In genomic region chr13:59846845-59847620, GRCh38 we compare ENCODE assay signal across 20 cellular contexts.
DNase-seq lines count a peak whose midpoint lies in the region; ATAC-seq, FAIRE-seq and TF ChIP-seq lines count a peak whose summit lies in the region.
"Had no signal": no experiment of that assay in that cellular context is flagged by ENCODE, and none has a peak within 500 bp of the region (broad histone marks: within the 10 kb centered on the region; RNA-seq: fewer than 3 reads in every experiment).

No MANE protein-coding gene starts in this region.

- BruUV-seq in GM12878 (replicated peaks; lab: Mats Ljungman, UMichigan), result no TSS peak

- no peak overlapping the region for H3K23ac ChIP-seq in trophoblast cell (ENCODE audit: low read length)

- CTCF ChIA-PET in GM12878 (lab: Yijun Ruan, JAX), result interaction anchor here (1.1 kb wide), 1 partner anchor 483 kb away, joined by 3 read pairs; no protein-coding TSS in a partner anchor

- H3K4me1 Mint-ChIP-seq in activated naive CD4-positive, alpha-beta T cell treated with anti-CD3 and anti-CD28 coated beads, Interleukin-2, amount 50 U/mL, for 24 hours, result no peaks in the 10 kb centered on the region

- peak overlapping the region; percentile 10 for H3K27ac Mint-ChIP-seq in activated naive CD4-positive, alpha-beta T cell treated with anti-CD3 and anti-CD28 coated beads, Interleukin-2, amount 50 U/mL, for 24 hours
- no peak overlapping the region for H3K27ac Mint-ChIP-seq in activated naive CD4-positive, alpha-beta T cell treated with anti-CD3 and anti-CD28 coated beads, Interleukin-2, amount 50 U/mL, for 72 hours
- H3K27ac Mint-ChIP-seq: CD4-positive, alpha-beta T cell had no signal

- H2BK12ac ChIP-seq in trophoblast cell (ENCODE audit: low read length), result no peak overlapping the region

- intact Hi-C loops in GM12878 (cut with micrococcal nuclease; ENCODE audit: unreplicated experiment), result no loop called here

- ATAC-seq in activated naive CD4-positive, alpha-beta T cell treated with anti-CD3 and anti-CD28 coated beads, Interleukin-2, amount 50 U/mL, for 72 hours, result no peak
- no peak for ATAC-seq in GM12878
- ATAC-seq in esophagus mucosa, result peak; percentile 50

- H4K91ac ChIP-seq in trophoblast cell (ENCODE audit: low read depth, low read length), result no peak overlapping the region

- H3K9ac ChIP-seq in GM12878 (ENCODE audit: control insufficient read depth, insufficient read depth, low read length) (no peak overlapping the region), trophoblast cell (ENCODE audit: low read length) (no peak overlapping the region)
- H3K9ac ChIP-seq: GM23248 had no signal

- H3K4me2 ChIP-seq in GM12878 (ENCODE audit: control insufficient read depth, insufficient read depth) (no peak overlapping the region), trophoblast cell (ENCODE audit: low read length) (no peak overlapping the region)

- no peaks in the 10 kb centered on the region for H3K4me1 ChIP-seq in GM12878 (ENCODE audit: control insufficient read depth, insufficient read depth, low read length)
- H3K4me1 ChIP-seq in trophoblast cell (ENCODE audit: control insufficient read depth in 1 of 2, insufficient read depth in 2 of 2, low read length in 2 of 2), result no peaks in the 10 kb centered on the region
- H3K4me1 ChIP-seq: BE2C had no signal

- TF ChIP-seq RAD21 in GM12878 (IDR thresholded peaks at IDR 0.05; ENCODE audit: insufficient read depth, low read depth, low read length), result 0 out of 2 replicates have a peak, but pooled peaks have one; percentile 5

- H3K4me3 Mint-ChIP-seq in activated naive CD4-positive, alpha-beta T cell treated with anti-CD3 and anti-CD28 coated beads, Interleukin-2, amount 50 U/mL, for 24 hours, result no peak overlapping the region
- H3K4me3 Mint-ChIP-seq: CD4-positive, alpha-beta T cell had no signal

- H3K36me3 Mint-ChIP-seq in activated naive CD4-positive, alpha-beta T cell treated with anti-CD3 and anti-CD28 coated beads, Interleukin-2, amount 50 U/mL, for 24 hours, result no peaks in the 10 kb centered on the region
- H3K36me3 Mint-ChIP-seq in activated naive CD4-positive, alpha-beta T cell treated with anti-CD3 and anti-CD28 coated beads, Interleukin-2, amount 50 U/mL, for 72 hours, result peaks cover 0 to 5% of the 10 kb centered on the region in 2 donors

- H2BK120ac ChIP-seq in trophoblast cell (ENCODE audit: insufficient read depth, low read length, poor library complexity), result no peak overlapping the region

- H3K79me2 ChIP-seq in GM12878 (ENCODE audit: control insufficient read depth, insufficient read depth, low read length) (no peaks in the 10 kb centered on the region), trophoblast cell (ENCODE audit: control insufficient read depth, insufficient read depth, low read length, poor library complexity) (no peaks in the 10 kb centered on the region)

- H4K8ac ChIP-seq in trophoblast cell (ENCODE audit: low read depth, low read length), result no peak overlapping the region

- H3K4me3 ChIP-seq in GM12878 (no peak overlapping the region), trophoblast cell (ENCODE audit: low read depth, low read length) (no peak overlapping the region)
- H3K4me3 ChIP-seq: GM23248 had no signal

- RAD21 ChIA-PET in GM12878 (lab: Charles Lee; ENCODE audit: unreplicated experiment), result no interaction called here

- H3K18ac ChIP-seq in trophoblast cell (ENCODE audit: low read length), result no peak overlapping the region

- H4K20me1 ChIP-seq in GM12878 (ENCODE audit: control insufficient read depth, insufficient read depth), result no peaks in the 10 kb centered on the region

- TF ChIP-seq POLR2A in GM12878 (IDR thresholded peaks at IDR 0.05; ENCODE audit: low read depth, low read length), result no peak

- POLR2A ChIA-PET in GM12878 (lab: Charles Lee), result no interaction called here

- no peak overlapping the region for H4K12ac ChIP-seq in trophoblast cell (ENCODE audit: low read depth, low read length)

- no peak for DNase-seq in activated naive CD4-positive, alpha-beta T cell treated with anti-CD3 and anti-CD28 coated beads, Interleukin-2, amount 50 U/mL, for 72 hours (ENCODE audit: low spot score in 2 of 2)
- DNase-seq in GM12878 (ENCODE audit: low read depth, low spot score), result no peak
- peak; percentile 7 to 49 for DNase-seq in trophoblast cell
- no peak for DNase-seq in DMS153 (lab: John Stamatoyannopoulos, UW)
- DNase-seq in retina, result no peak
- DNase-seq in activated effector memory CD4-positive, alpha-beta T cell treated with Interleukin-2 at 50 U/mL for 16 hours, result no peak
- DNase-seq: BE2C; Calu3; CD4-positive, alpha-beta T cell; GM23248; Kasumi-1; NCI-H187; NCI-H446; NCI-H69; NK-92 treated with Interleukin-12 subunit alpha and Interleukin-12 subunit beta, amount 100 ng/mL, for 24 hours; OCI-M1; SIG-M5 had no signal

- SMC1A ChIA-PET in GM12878 (lab: Charles Lee; ENCODE audit: uncharacterized antibody, unreplicated experiment), result interaction anchor here (1.0 kb wide), 1 partner anchor 110 kb away, joined by 3 read pairs; no protein-coding TSS in a partner anchor

- H3K36me3 ChIP-seq in GM12878 (ENCODE audit: control insufficient read depth in 2 of 2, insufficient read depth in 2 of 2, low read length in 1 of 2), result no peaks in the 10 kb centered on the region
- H3K36me3 ChIP-seq in trophoblast cell (ENCODE audit: control insufficient read depth in 1 of 2, insufficient read depth in 2 of 2, low read length in 2 of 2), result no peaks in the 10 kb centered on the region
- H3K36me3 ChIP-seq: BE2C had no signal

- H3K4ac ChIP-seq in trophoblast cell (ENCODE audit: low read depth, low read length), result no peak overlapping the region

- no peaks in the 10 kb centered on the region for H3K27me3 ChIP-seq in GM12878 (replicated peaks in 1 of 2; ENCODE audit: control insufficient read depth in 2 of 2, insufficient read depth in 2 of 2, low read length in 1 of 2)
- no peaks in the 10 kb centered on the region for H3K27me3 ChIP-seq in trophoblast cell (ENCODE audit: insufficient read depth, low read length)
- H3K27me3 ChIP-seq: BE2C had no signal

- no peak overlapping the region for H3K27ac ChIP-seq in GM12878 (ENCODE audit: control insufficient read depth, insufficient read depth)
- no peak overlapping the region for H3K27ac ChIP-seq in trophoblast cell (ENCODE audit: low read depth, low read length)
- H3K27ac ChIP-seq: 22Rv1, GM23248 had no signal

- TF ChIP-seq EP300 in GM12878 (IDR thresholded peaks at IDR 0.05; ENCODE audit: borderline replicate concordance in 1 of 2, control insufficient read depth in 1 of 2, low read depth in 2 of 2, low read length in 2 of 2), result no peak

- TF ChIP-seq CTCF in GM12878 (IDR thresholded peaks at IDR 0.05 in 2 of 3, conservative IDR thresholded peaks at IDR 0.05 in 1 of 3; ENCODE audit: control insufficient read depth in 2 of 3, extremely low read depth in 1 of 3, insufficient read depth in 1 of 3, low read depth in 3 of 3, low read length in 3 of 3), result no peak

- H3K9me3 ChIP-seq in GM12878 (replicated peaks; ENCODE audit: control insufficient read depth, insufficient read depth, low read length) (no peaks in the 10 kb centered on the region), trophoblast cell (ENCODE audit: insufficient read depth, low read depth, low read length) (no peaks in the 10 kb centered on the region)
- H3K9me3 ChIP-seq: BE2C had no signal

- FAIRE-seq in GM12878 (lab: Jason Lieb, UNC), result no peak

- WGBS in GM12878 (ENCODE audit: insufficient coverage, insufficient replicate concordance, low lambda C conversion rate, missing lambda C conversion rate), result 100% methylated on average over 2 of the region's 2 CpGs
- no CpG with 5 or more reads among the region's 2 CpGs for WGBS in trophoblast cell (ENCODE audit: extremely low coverage, insufficient coverage, insufficient read length)

- in situ Hi-C loops in GM12878 (cut with MboI), result no loop called here

- no peak overlapping the region for H2AFZ ChIP-seq in GM12878 (ENCODE audit: control insufficient read depth, low read depth, low read length)
- no peak overlapping the region for H2AFZ ChIP-seq in trophoblast cell (ENCODE audit: insufficient read depth, low read length, poor library complexity)
- H2AFZ ChIP-seq: GM23248 had no signal

- peaks cover 6% of the 10 kb centered on the region for H3K27me3 Mint-ChIP-seq in activated naive CD4-positive, alpha-beta T cell treated with anti-CD3 and anti-CD28 coated beads, Interleukin-2, amount 50 U/mL, for 24 hours
- H3K27me3 Mint-ChIP-seq: CD4-positive, alpha-beta T cell had no signal

- H2BK5ac ChIP-seq in trophoblast cell (ENCODE audit: low read depth, low read length, poor library complexity), result no peak overlapping the region

- no peak overlapping the region for H3K14ac ChIP-seq in trophoblast cell (ENCODE audit: low read length)

- H3K9me3 Mint-ChIP-seq in activated naive CD4-positive, alpha-beta T cell treated with anti-CD3 and anti-CD28 coated beads, Interleukin-2, amount 50 U/mL, for 24 hours, result no peaks in the 10 kb centered on the region
- peaks cover 5 to 7% of the 10 kb centered on the region in 2 donors for H3K9me3 Mint-ChIP-seq in activated naive CD4-positive, alpha-beta T cell treated with anti-CD3 and anti-CD28 coated beads, Interleukin-2, amount 50 U/mL, for 72 hours

- H3K79me1 ChIP-seq in trophoblast cell (ENCODE audit: low read length), result no peaks in the 10 kb centered on the region

- no peak overlapping the region for H2AK5ac ChIP-seq in trophoblast cell (ENCODE audit: low read length)

TF ChIP-seq in GM12878, 131 proteins besides CTCF, POLR2A, EP300 and RAD21:
- TF ChIP-seq SMAD5 (IDR thresholded peaks at IDR 0.05; ENCODE audit: low read depth), result no peak

Comparison
In these comparisons a context has a peak if more than half of its experiments do, and no peak if none do; other contexts are left out.
1. DNase-seq: peak in trophoblast cell (2 of 2); none in activated naive CD4-positive, alpha-beta T cell treated with anti-CD3 and anti-CD28 coated beads, Interleukin-2, amount 50 U/mL, for 72 hours (0 of 2), GM12878 (single experiment), DMS153 (single experiment), retina (single experiment) and activated effector memory CD4-positive, alpha-beta T cell treated with Interleukin-2 at 50 U/mL for 16 hours (single experiment).